Comparison of ENCODE assay signal across 8 cellular contexts in genomic region chr6:32968093-32968769, GRCh38. TPM values are rescaled to one million over a fixed set of nuclear protein-coding genes. Genes with fewer than 3 reads are reported as not detected.
DNase-seq lines count a peak whose midpoint lies in the region; ATAC-seq and TF ChIP-seq lines count a peak whose summit lies in the region.

Gene BRD2 (plus strand): TSS chr6:32968594. CDS start chr6:32972899, 4,305 bp downstream.

- TF ChIP-seq EP300 in suprapubic skin (IDR thresholded peaks at IDR 0.05) = no peak

- peaks cover 34% of the 10 kb centered on the region for H3K4me1 Mint-ChIP-seq in activated naive CD4-positive, alpha-beta T cell treated with anti-CD3 and anti-CD28 coated beads, Interleukin-2, amount 50 U/mL, for 24 hours

- WGBS in suprapubic skin = 0% methylated on average over 29 of the region's 55 CpGs

- H3K36me3 Mint-ChIP-seq in activated naive CD4-positive, alpha-beta T cell treated with anti-CD3 and anti-CD28 coated beads, Interleukin-2, amount 50 U/mL, for 24 hours = peaks cover 16% of the 10 kb centered on the region

- H3K9me3 ChIP-seq in suprapubic skin = no peaks in the 10 kb centered on the region

- H3K27me3 Mint-ChIP-seq in activated naive CD4-positive, alpha-beta T cell treated with anti-CD3 and anti-CD28 coated beads, Interleukin-2, amount 50 U/mL, for 24 hours = no peaks in the 10 kb centered on the region

- CTCF ChIA-PET in HEK293T (lab: Yijun Ruan, JAX) = interaction anchor here (0.5 to 4.4 kb wide), 6 partner anchors 14 to 170 kb away, joined by 3 to 33 read pairs (median 6); partner anchors contain the start of genes HLA-DMA and TAP2

- H3K27ac ChIP-seq in suprapubic skin = peak within 1 kb of the TSS; percentile 97

- no peak for TF ChIP-seq CTCF in suprapubic skin (IDR thresholded peaks at IDR 0.05)

- H3K4me1 ChIP-seq in suprapubic skin = peaks cover 22% of the 10 kb centered on the region

- H3K27me3 ChIP-seq in suprapubic skin = no peaks in the 10 kb centered on the region

- peak within 1 kb of the TSS; percentile 100 for H3K27ac Mint-ChIP-seq in activated naive CD4-positive, alpha-beta T cell treated with anti-CD3 and anti-CD28 coated beads, Interleukin-2, amount 50 U/mL, for 24 hours

- peak within 1 kb of the TSS; percentile 69 for H3K4me3 ChIP-seq in suprapubic skin

- POLR2A ChIA-PET in HEK293T (lab: Yijun Ruan, JAX) = interaction anchor here (1.0 to 10.4 kb wide), 7 partner anchors 13 to 135 kb away, joined by 3 to 369 read pairs (median 4); partner anchors contain the start of genes HLA-DMA, PSMB9 and TAP1

- H3K9me3 Mint-ChIP-seq in activated naive CD4-positive, alpha-beta T cell treated with anti-CD3 and anti-CD28 coated beads, Interleukin-2, amount 50 U/mL, for 24 hours = no peaks in the 10 kb centered on the region

- H3K4me3 Mint-ChIP-seq in activated naive CD4-positive, alpha-beta T cell treated with anti-CD3 and anti-CD28 coated beads, Interleukin-2, amount 50 U/mL, for 24 hours = peak within 1 kb of the TSS; percentile 96

- ATAC-seq in SK-N-SH treated with all-trans-retinoic acid at 6 μM for 48 hours = peak; percentile 41

- peaks cover 7% of the 10 kb centered on the region for H3K36me3 ChIP-seq in suprapubic skin

- peak; percentile 31 to 88 for TF ChIP-seq POLR2A in suprapubic skin (IDR thresholded peaks at IDR 0.05)

- peak; percentile 100 for DNase-seq in Daoy (ENCODE audit: low read depth)
- DNase-seq in HEK293T (ENCODE audit: extremely low spot score) = peak; percentile 85
- peak; percentile 82 for DNase-seq in NCI-H1048 (lab: John Stamatoyannopoulos, UW)
- DNase-seq in globus pallidus (ENCODE audit: low spot score) = peak; percentile 98
- DNase-seq in occipital lobe (lab: John Stamatoyannopoulos, UW) = peak; percentile 94
- peak; percentile 97 to 98 for DNase-seq in suprapubic skin (ENCODE audit: low spot score in 2 of 2)

TF ChIP-seq in HEK293T, 16 proteins besides CTCF, POLR2A, EP300 and RAD21:
- TF ChIP-seq CTBP1 (IDR thresholded peaks at IDR 0.05; ENCODE audit: borderline replicate concordance) (no peak), L3MBTL2 (conservative IDR thresholded peaks at IDR 0.05) (peak; percentile 90), FOXK2 (IDR thresholded peaks at IDR 0.05) (no peak), BHLHE40 (IDR thresholded peaks at IDR 0.05; ENCODE audit: borderline replicate concordance) (no peak), HDGF (IDR thresholded peaks at IDR 0.05; ENCODE audit: borderline replicate concordance) (no peak), ZNF384 (IDR thresholded peaks at IDR 0.05) (no peak), LEF1 (IDR thresholded peaks at IDR 0.05; ENCODE audit: borderline replicate concordance) (no peak), PKNOX1 (IDR thresholded peaks at IDR 0.05) (no peak)
TF ChIP-seq in HEK293T: peak in this region for 1.

TF ChIP-seq in SK-N-SH treated with all-trans-retinoic acid at 6 μM for 48 hours, 23 proteins besides CTCF, POLR2A, EP300 and RAD21:
- no peak for TF ChIP-seq SNAI2 (CRISPR knock-in tag; IDR thresholded peaks at IDR 0.05)
- no peak for TF ChIP-seq ZNF70 (CRISPR knock-in tag; IDR thresholded peaks at IDR 0.05)
- TF ChIP-seq, protein P1, sequence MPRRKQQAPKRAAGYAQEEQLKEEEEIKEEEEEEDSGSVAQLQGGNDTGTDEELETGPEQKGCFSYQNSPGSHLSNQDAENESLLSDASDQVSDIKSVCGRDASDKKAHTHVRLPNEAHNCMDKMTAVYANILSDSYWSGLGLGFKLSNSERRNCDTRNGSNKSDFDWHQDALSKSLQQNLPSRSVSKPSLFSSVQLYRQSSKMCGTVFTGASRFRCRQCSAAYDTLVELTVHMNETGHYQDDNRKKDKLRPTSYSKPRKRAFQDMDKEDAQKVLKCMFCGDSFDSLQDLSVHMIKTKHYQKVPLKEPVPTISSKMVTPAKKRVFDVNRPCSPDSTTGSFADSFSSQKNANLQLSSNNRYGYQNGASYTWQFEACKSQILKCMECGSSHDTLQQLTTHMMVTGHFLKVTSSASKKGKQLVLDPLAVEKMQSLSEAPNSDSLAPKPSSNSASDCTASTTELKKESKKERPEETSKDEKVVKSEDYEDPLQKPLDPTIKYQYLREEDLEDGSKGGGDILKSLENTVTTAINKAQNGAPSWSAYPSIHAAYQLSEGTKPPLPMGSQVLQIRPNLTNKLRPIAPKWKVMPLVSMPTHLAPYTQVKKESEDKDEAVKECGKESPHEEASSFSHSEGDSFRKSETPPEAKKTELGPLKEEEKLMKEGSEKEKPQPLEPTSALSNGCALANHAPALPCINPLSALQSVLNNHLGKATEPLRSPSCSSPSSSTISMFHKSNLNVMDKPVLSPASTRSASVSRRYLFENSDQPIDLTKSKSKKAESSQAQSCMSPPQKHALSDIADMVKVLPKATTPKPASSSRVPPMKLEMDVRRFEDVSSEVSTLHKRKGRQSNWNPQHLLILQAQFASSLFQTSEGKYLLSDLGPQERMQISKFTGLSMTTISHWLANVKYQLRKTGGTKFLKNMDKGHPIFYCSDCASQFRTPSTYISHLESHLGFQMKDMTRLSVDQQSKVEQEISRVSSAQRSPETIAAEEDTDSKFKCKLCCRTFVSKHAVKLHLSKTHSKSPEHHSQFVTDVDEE (CRISPR knock-in tag; IDR thresholded peaks at IDR 0.05) = 0 out of 2 replicates have a peak, but pooled peaks have one; percentile 53
- no peak for TF ChIP-seq ZC3H10 (CRISPR knock-in tag; IDR thresholded peaks at IDR 0.05)
- no peak for TF ChIP-seq ZFP3 (CRISPR knock-in tag; IDR thresholded peaks at IDR 0.05)
- TF ChIP-seq BACH2 (CRISPR knock-in tag; IDR thresholded peaks at IDR 0.05; ENCODE audit: borderline replicate concordance) = no peak
TF ChIP-seq in SK-N-SH treated with all-trans-retinoic acid at 6 μM for 48 hours: peak in this region for 1.

RNA-seq across cellular contexts. Expression of gene BRD2, which starts in this region (rescaled TPM):
- total RNA-seq in Daoy (2014; rRNA removed; shearing (Covaris generic)) = 108 and 128 TPM in 2 replicates
- 66.6 TPM for total RNA-seq in occipital lobe
- total RNA-seq in suprapubic skin = 100 to 1,000 TPM; 145 to 246 (median 197) TPM

Comparison
In these comparisons a context has a peak if more than half of its experiments do, and no peak if none do; other contexts are left out.
1. Peak in every context shown above with its lines: DNase-seq, ATAC-seq, H3K4me3 ChIP-seq and H3K27ac ChIP-seq.